ENCODE assay signal across 1 cellular context in the genomic region with DNA sequence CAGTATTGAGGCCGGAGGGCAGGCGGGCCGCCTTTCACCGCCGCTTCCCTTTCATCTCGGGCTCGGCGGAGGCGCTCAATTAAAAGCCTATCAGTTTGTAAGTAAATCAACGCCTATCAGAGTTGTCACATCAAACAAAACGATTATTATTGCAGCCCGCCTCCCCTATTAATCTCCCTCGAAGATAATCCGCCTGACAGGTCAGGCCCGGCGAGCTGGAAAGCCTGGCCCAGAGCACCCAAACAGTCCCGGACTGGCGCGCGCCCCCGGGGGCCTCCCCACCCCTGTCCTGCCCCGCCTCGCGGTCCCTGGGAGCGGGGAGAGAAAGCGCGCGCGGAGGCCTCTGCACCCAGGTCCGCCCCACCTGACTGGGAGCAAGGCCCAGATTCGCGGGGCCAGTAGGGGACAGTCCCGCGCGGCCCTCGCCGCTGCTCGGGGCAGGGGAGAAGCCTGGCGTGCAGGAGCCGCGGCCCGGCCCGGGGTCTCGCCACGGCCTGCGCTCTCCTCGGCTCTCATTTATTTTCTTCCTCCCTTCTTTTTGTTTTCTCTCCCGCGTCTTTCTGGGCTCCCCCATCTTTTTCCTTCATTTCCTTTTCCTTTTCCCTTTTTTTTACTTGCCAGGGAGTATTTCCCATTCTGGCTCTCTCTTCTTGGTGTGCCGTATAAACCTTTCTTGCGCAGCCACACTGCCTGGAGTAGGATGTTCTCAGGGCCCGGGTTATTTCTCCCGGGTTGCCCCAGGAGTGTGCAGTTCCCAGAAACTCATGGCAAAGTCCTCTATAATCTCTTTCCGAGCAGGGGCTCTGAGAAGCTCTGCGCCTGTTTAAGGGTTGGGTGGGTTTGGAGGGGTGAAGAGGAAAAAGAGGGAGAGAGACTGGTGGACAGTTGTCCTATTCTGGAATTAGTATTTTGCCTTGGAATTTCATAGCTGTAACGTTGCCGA.
TF ChIP-seq lines count a peak whose summit lies in the region.

No MANE protein-coding gene starts in this region.

TF ChIP-seq in HepG2, 621 proteins besides CTCF, POLR2A, EP300 and RAD21 (continued from another document and continues in another):
- TF ChIP-seq, protein P1, sequence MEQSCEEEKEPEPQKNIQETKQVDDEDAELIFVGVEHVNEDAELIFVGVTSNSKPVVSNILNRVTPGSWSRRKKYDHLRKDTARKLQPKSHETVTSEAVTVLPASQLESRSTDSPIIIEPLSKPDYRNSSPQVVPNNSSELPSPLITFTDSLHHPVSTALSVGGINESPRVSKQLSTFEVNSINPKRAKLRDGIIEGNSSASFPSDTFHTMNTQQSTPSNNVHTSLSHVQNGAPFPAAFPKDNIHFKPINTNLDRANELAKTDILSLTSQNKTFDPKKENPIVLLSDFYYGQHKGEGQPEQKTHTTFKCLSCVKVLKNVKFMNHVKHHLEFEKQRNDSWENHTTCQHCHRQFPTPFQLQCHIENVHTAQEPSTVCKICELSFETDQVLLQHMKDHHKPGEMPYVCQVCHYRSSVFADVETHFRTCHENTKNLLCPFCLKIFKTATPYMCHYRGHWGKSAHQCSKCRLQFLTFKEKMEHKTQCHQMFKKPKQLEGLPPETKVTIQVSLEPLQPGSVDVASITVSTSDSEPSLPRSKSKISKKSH (CRISPR knock-in tag; IDR thresholded peaks at IDR 0.05; ENCODE audit: borderline replicate concordance) = no peak
- TF ChIP-seq, protein P2, sequence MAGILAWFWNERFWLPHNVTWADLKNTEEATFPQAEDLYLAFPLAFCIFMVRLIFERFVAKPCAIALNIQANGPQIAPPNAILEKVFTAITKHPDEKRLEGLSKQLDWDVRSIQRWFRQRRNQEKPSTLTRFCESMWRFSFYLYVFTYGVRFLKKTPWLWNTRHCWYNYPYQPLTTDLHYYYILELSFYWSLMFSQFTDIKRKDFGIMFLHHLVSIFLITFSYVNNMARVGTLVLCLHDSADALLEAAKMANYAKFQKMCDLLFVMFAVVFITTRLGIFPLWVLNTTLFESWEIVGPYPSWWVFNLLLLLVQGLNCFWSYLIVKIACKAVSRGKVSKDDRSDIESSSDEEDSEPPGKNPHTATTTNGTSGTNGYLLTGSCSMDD (CRISPR knock-in tag; IDR thresholded peaks at IDR 0.05) = no peak
- 0 out of 2 replicates have a peak, but pooled peaks have one; percentile 29 for TF ChIP-seq ZNF749 (CRISPR knock-in tag; IDR thresholded peaks at IDR 0.05; ENCODE audit: borderline replicate concordance)
- TF ChIP-seq MATR3 (CRISPR knock-in tag; IDR thresholded peaks at IDR 0.05) = no peak
- no peak for TF ChIP-seq GLI4 (CRISPR knock-in tag; IDR thresholded peaks at IDR 0.05; ENCODE audit: borderline replicate concordance)
- TF ChIP-seq, protein P3, sequence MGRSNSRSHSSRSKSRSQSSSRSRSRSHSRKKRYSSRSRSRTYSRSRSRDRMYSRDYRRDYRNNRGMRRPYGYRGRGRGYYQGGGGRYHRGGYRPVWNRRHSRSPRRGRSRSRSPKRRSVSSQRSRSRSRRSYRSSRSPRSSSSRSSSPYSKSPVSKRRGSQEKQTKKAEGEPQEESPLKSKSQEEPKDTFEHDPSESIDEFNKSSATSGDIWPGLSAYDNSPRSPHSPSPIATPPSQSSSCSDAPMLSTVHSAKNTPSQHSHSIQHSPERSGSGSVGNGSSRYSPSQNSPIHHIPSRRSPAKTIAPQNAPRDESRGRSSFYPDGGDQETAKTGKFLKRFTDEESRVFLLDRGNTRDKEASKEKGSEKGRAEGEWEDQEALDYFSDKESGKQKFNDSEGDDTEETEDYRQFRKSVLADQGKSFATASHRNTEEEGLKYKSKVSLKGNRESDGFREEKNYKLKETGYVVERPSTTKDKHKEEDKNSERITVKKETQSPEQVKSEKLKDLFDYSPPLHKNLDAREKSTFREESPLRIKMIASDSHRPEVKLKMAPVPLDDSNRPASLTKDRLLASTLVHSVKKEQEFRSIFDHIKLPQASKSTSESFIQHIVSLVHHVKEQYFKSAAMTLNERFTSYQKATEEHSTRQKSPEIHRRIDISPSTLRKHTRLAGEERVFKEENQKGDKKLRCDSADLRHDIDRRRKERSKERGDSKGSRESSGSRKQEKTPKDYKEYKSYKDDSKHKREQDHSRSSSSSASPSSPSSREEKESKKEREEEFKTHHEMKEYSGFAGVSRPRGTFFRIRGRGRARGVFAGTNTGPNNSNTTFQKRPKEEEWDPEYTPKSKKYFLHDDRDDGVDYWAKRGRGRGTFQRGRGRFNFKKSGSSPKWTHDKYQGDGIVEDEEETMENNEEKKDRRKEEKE (IDR thresholded peaks at IDR 0.05) = no peak
- TF ChIP-seq ETV6 (CRISPR knock-in tag; conservative IDR thresholded peaks at IDR 0.05) = peak; percentile 77; the same call in 1 of the 2 replicates
- TF ChIP-seq, protein P4, sequence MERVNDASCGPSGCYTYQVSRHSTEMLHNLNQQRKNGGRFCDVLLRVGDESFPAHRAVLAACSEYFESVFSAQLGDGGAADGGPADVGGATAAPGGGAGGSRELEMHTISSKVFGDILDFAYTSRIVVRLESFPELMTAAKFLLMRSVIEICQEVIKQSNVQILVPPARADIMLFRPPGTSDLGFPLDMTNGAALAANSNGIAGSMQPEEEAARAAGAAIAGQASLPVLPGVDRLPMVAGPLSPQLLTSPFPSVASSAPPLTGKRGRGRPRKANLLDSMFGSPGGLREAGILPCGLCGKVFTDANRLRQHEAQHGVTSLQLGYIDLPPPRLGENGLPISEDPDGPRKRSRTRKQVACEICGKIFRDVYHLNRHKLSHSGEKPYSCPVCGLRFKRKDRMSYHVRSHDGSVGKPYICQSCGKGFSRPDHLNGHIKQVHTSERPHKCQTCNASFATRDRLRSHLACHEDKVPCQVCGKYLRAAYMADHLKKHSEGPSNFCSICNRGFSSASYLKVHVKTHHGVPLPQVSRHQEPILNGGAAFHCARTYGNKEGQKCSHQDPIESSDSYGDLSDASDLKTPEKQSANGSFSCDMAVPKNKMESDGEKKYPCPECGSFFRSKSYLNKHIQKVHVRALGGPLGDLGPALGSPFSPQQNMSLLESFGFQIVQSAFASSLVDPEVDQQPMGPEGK (CRISPR knock-in tag; IDR thresholded peaks at IDR 0.05) = peak; percentile 99
- TF ChIP-seq AKAP8 (CRISPR knock-in tag; IDR thresholded peaks at IDR 0.05) = peak; percentile 82
- no peak; the same call in 1 of the 2 replicates for TF ChIP-seq ZNF160 (CRISPR knock-in tag; IDR thresholded peaks at IDR 0.05)
- TF ChIP-seq HNF4G (IDR thresholded peaks at IDR 0.05; ENCODE audit: borderline replicate concordance, low read depth, low read length) = peak; percentile 55; the same call in 1 of the 2 replicates
- 0 out of 2 replicates have a peak, but pooled peaks have one; percentile 43 for TF ChIP-seq HNF4G (CRISPR knock-in tag; IDR thresholded peaks at IDR 0.05; ENCODE audit: borderline replicate concordance, low read depth)
- TF ChIP-seq, protein P5, sequence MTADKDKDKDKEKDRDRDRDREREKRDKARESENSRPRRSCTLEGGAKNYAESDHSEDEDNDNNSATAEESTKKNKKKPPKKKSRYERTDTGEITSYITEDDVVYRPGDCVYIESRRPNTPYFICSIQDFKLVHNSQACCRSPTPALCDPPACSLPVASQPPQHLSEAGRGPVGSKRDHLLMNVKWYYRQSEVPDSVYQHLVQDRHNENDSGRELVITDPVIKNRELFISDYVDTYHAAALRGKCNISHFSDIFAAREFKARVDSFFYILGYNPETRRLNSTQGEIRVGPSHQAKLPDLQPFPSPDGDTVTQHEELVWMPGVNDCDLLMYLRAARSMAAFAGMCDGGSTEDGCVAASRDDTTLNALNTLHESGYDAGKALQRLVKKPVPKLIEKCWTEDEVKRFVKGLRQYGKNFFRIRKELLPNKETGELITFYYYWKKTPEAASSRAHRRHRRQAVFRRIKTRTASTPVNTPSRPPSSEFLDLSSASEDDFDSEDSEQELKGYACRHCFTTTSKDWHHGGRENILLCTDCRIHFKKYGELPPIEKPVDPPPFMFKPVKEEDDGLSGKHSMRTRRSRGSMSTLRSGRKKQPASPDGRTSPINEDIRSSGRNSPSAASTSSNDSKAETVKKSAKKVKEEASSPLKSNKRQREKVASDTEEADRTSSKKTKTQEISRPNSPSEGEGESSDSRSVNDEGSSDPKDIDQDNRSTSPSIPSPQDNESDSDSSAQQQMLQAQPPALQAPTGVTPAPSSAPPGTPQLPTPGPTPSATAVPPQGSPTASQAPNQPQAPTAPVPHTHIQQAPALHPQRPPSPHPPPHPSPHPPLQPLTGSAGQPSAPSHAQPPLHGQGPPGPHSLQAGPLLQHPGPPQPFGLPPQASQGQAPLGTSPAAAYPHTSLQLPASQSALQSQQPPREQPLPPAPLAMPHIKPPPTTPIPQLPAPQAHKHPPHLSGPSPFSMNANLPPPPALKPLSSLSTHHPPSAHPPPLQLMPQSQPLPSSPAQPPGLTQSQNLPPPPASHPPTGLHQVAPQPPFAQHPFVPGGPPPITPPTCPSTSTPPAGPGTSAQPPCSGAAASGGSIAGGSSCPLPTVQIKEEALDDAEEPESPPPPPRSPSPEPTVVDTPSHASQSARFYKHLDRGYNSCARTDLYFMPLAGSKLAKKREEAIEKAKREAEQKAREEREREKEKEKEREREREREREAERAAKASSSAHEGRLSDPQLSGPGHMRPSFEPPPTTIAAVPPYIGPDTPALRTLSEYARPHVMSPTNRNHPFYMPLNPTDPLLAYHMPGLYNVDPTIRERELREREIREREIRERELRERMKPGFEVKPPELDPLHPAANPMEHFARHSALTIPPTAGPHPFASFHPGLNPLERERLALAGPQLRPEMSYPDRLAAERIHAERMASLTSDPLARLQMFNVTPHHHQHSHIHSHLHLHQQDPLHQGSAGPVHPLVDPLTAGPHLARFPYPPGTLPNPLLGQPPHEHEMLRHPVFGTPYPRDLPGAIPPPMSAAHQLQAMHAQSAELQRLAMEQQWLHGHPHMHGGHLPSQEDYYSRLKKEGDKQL (CRISPR knock-in tag; IDR thresholded peaks at IDR 0.05; ENCODE audit: low read depth) = peak; percentile 91; the same call in 1 of the 2 replicates
- TF ChIP-seq ZNF776 (CRISPR knock-in tag; IDR thresholded peaks at IDR 0.05) = 0 out of 2 replicates have a peak, but pooled peaks have one; percentile 35
- TF ChIP-seq, protein P6, sequence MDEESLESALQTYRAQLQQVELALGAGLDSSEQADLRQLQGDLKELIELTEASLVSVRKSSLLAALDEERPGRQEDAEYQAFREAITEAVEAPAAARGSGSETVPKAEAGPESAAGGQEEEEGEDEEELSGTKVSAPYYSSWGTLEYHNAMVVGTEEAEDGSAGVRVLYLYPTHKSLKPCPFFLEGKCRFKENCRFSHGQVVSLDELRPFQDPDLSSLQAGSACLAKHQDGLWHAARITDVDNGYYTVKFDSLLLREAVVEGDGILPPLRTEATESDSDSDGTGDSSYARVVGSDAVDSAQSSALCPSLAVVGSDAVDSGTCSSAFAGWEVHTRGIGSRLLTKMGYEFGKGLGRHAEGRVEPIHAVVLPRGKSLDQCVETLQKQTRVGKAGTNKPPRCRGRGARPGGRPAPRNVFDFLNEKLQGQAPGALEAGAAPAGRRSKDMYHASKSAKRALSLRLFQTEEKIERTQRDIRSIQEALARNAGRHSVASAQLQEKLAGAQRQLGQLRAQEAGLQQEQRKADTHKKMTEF (CRISPR knock-in tag; IDR thresholded peaks at IDR 0.05) = peak; percentile 62; the same call in 1 of the 2 replicates
- TF ChIP-seq ZNF530 (CRISPR knock-in tag; IDR thresholded peaks at IDR 0.05; ENCODE audit: low read depth) = no peak
- TF ChIP-seq HOXA9 (CRISPR knock-in tag; IDR thresholded peaks at IDR 0.05; ENCODE audit: borderline replicate concordance) = no peak; the same call in 1 of the 2 replicates
- peak; percentile 95 for TF ChIP-seq SP5 (CRISPR knock-in tag; IDR thresholded peaks at IDR 0.05; ENCODE audit: borderline replicate concordance, low read depth)
- TF ChIP-seq, protein P7, sequence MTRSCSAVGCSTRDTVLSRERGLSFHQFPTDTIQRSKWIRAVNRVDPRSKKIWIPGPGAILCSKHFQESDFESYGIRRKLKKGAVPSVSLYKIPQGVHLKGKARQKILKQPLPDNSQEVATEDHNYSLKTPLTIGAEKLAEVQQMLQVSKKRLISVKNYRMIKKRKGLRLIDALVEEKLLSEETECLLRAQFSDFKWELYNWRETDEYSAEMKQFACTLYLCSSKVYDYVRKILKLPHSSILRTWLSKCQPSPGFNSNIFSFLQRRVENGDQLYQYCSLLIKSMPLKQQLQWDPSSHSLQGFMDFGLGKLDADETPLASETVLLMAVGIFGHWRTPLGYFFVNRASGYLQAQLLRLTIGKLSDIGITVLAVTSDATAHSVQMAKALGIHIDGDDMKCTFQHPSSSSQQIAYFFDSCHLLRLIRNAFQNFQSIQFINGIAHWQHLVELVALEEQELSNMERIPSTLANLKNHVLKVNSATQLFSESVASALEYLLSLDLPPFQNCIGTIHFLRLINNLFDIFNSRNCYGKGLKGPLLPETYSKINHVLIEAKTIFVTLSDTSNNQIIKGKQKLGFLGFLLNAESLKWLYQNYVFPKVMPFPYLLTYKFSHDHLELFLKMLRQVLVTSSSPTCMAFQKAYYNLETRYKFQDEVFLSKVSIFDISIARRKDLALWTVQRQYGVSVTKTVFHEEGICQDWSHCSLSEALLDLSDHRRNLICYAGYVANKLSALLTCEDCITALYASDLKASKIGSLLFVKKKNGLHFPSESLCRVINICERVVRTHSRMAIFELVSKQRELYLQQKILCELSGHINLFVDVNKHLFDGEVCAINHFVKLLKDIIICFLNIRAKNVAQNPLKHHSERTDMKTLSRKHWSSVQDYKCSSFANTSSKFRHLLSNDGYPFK (CRISPR knock-in tag; IDR thresholded peaks at IDR 0.05; ENCODE audit: borderline replicate concordance) = no peak
- peak; percentile 81 for TF ChIP-seq POGZ (CRISPR knock-in tag; IDR thresholded peaks at IDR 0.05)
- TF ChIP-seq, protein P8, sequence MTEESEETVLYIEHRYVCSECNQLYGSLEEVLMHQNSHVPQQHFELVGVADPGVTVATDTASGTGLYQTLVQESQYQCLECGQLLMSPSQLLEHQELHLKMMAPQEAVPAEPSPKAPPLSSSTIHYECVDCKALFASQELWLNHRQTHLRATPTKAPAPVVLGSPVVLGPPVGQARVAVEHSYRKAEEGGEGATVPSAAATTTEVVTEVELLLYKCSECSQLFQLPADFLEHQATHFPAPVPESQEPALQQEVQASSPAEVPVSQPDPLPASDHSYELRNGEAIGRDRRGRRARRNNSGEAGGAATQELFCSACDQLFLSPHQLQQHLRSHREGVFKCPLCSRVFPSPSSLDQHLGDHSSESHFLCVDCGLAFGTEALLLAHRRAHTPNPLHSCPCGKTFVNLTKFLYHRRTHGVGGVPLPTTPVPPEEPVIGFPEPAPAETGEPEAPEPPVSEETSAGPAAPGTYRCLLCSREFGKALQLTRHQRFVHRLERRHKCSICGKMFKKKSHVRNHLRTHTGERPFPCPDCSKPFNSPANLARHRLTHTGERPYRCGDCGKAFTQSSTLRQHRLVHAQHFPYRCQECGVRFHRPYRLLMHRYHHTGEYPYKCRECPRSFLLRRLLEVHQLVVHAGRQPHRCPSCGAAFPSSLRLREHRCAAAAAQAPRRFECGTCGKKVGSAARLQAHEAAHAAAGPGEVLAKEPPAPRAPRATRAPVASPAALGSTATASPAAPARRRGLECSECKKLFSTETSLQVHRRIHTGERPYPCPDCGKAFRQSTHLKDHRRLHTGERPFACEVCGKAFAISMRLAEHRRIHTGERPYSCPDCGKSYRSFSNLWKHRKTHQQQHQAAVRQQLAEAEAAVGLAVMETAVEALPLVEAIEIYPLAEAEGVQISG (CRISPR knock-in tag; IDR thresholded peaks at IDR 0.05) = peak; percentile 33; the same call in 1 of the 2 replicates
- TF ChIP-seq HNRNPLL (IDR thresholded peaks at IDR 0.05; ENCODE audit: low read depth, low read length, poor library complexity, severe bottlenecking) = no peak
- TF ChIP-seq, protein P9, sequence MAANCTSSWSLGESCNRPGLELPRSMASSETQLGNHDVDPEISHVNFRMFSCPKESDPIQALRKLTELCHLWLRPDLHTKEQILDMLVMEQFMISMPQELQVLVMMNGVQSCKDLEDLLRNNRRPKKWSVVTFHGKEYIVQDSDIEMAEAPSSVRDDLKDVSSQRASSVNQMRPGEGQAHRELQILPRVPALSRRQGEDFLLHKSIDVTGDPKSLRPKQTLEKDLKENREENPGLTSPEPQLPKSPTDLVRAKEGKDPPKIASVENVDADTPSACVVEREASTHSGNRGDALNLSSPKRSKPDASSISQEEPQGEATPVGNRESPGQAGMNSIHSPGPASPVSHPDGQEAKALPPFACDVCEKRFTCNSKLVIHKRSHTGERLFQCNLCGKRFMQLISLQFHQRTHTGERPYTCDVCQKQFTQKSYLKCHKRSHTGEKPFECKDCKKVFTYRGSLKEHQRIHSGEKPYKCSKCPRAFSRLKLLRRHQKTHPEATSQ (CRISPR knock-in tag; IDR thresholded peaks at IDR 0.05; ENCODE audit: borderline replicate concordance) = no peak
- TF ChIP-seq ZNF451 (CRISPR knock-in tag; IDR thresholded peaks at IDR 0.05) = no peak
